In genomic region chr3:195700319-195700718, GRCh38 we compare ENCODE assay signal across 24 cellular contexts. TPM values are rescaled to one million over a fixed set of nuclear protein-coding genes. Genes with fewer than 3 reads are reported as not detected.
"Had no signal": no experiment of that assay in that cellular context is flagged by ENCODE, and none has a peak within 500 bp of the region (broad histone marks: within the 10 kb centered on the region; RNA-seq: fewer than 3 reads in every experiment).

No MANE protein-coding gene starts in this region.

- H3K4me3 Mint-ChIP-seq: activated CD4-positive, alpha-beta T cell treated with anti-CD3 and anti-CD28 coated beads, Interleukin-2, amount 10 ng/mL, durations not matched to agents 24 days and 14 days; activated T-helper 17 cell treated with anti-CD3 and anti-CD28 coated beads, Interleukin-2, amount 50 U/mL, for 72 hours; IgD-negative memory B cell; T-helper 1 cell treated with Interleukin-12 subunit alpha and Interleukin-12 subunit beta and Interleukin-4 antibody, amounts not matched to agents 30 μg/mL and 1 μg/mL, for 36 hours had no signal

- H3K27ac ChIP-seq: ascending aorta, body of pancreas, KMS-11 had no signal

- H3K9me3 ChIP-seq: ascending aorta, body of pancreas had no signal

- ATAC-seq: activated T-helper 17 cell treated with anti-CD3 and anti-CD28 coated beads, Interleukin-2, amount 50 U/mL, for 72 hours; PC-3 had no signal

- H3K4me1 ChIP-seq: ascending aorta, body of pancreas had no signal

- DNase-seq: activated CD4-positive, alpha-beta T cell treated with anti-CD3 and anti-CD28 coated beads, Interleukin-2, amount 10 ng/mL, durations not matched to agents 24 days and 14 days; activated CD4-positive, alpha-beta T cell treated with anti-CD3 and anti-CD28 coated beads, Interleukin-2, amount 50 U/mL, for 48 hours; activated CD4-positive, CD25-positive, alpha-beta regulatory T cell treated with anti-CD3 and anti-CD28 coated beads, Interleukin-2, amount 50 U/mL, for 72 hours; activated naive CD4-positive, alpha-beta T cell treated with anti-CD3 and anti-CD28 coated beads, Interleukin-2, amount 50 U/mL, for 16 hours; activated T-cell treated with anti-CD3 and anti-CD28 coated beads for 4 hours; activated T-cell treated with anti-CD3 and anti-CD28 coated beads, Interleukin-2, amount 50 U/mL, for 48 hours; amniotic stem cell; body of pancreas; cerebellar nuclear complex; MV-4-11; NCI-H1092 treated with DMSO at 0.1 percent for 48 hours; NCI-H1436 treated with DMSO at 0.1 percent for 48 hours; NCI-H187; NCI-H2081; NCI-H446; NCI-H524; PC-3; SHP77 treated with DMSO at 0.1 percent for 48 hours had no signal

- H3K27me3 Mint-ChIP-seq: activated CD4-positive, alpha-beta T cell treated with anti-CD3 and anti-CD28 coated beads, Interleukin-2, amount 10 ng/mL, durations not matched to agents 24 days and 14 days; activated T-helper 17 cell treated with anti-CD3 and anti-CD28 coated beads, Interleukin-2, amount 50 U/mL, for 72 hours; IgD-negative memory B cell had no signal

- H3K4me3 ChIP-seq: ascending aorta, body of pancreas had no signal

- H3K27me3 ChIP-seq: ascending aorta, body of pancreas had no signal

- H3K27ac Mint-ChIP-seq: activated CD4-positive, alpha-beta T cell treated with anti-CD3 and anti-CD28 coated beads, Interleukin-2, amount 10 ng/mL, durations not matched to agents 24 days and 14 days; T-helper 1 cell treated with Interleukin-12 subunit alpha and Interleukin-12 subunit beta and Interleukin-4 antibody, amounts not matched to agents 30 μg/mL and 1 μg/mL, for 36 hours had no signal

- H3K9me3 Mint-ChIP-seq: activated CD4-positive, alpha-beta T cell treated with anti-CD3 and anti-CD28 coated beads, Interleukin-2, amount 10 ng/mL, durations not matched to agents 24 days and 14 days; activated T-helper 17 cell treated with anti-CD3 and anti-CD28 coated beads, Interleukin-2, amount 50 U/mL, for 72 hours; IgD-negative memory B cell; T-helper 1 cell treated with Interleukin-12 subunit alpha and Interleukin-12 subunit beta and Interleukin-4 antibody, amounts not matched to agents 30 μg/mL and 1 μg/mL, for 36 hours had no signal

RNA-seq across cellular contexts. Expression of gene MUC20, which starts 20.5 kb away (rescaled TPM):
- total RNA-seq: SK-MEL-5 had no signal
